Comparison of ENCODE assay signal across 10 cellular contexts in the genomic region with DNA sequence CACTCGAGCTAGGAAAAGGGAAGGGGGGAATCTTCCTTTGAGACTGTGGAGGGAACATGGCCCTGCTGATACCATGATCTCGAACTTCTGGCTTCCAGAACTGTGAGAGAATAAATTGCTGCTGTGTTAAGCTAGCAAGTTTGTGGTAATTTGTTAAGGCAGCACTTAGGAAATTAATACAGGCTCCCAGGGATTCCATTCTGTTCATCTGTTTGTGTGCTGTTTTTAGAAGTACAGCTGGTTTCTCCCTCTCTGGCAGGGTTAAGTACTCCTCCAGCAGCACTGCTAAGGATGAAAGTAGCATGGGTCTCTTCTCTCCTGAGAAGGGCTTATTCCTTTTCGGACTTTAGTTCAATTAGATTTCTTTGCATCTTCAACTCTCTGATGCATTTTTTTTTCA.
"Had no signal": no experiment of that assay in that cellular context is flagged by ENCODE, and none has a peak within 500 bp of the region (broad histone marks: within the 10 kb centered on the region; RNA-seq: fewer than 3 reads in every experiment).

No MANE protein-coding gene starts in this region.

- H2AFZ ChIP-seq: GM23248 had no signal

- DNase-seq: GM23248, GOT3, H7, HFFc6, KG1 had no signal

- H3K36me3 ChIP-seq: HAP-1 had no signal

- H3K4me1 ChIP-seq: HAP-1 had no signal

- H3K4me3 ChIP-seq: GM23248, HAP-1, K562 had no signal

- H3K27ac ChIP-seq: GM23248, HL-60 had no signal

- H3K9me3 ChIP-seq: HAP-1 had no signal

- ATAC-seq: HCT116, HepG2, K562 had no signal

- H3K9ac ChIP-seq: GM23248 had no signal
